Comparison of ENCODE assay signal across 9 cellular contexts in genomic region chr6:151690303-151690702, GRCh38.
A peak's percentile ranks its signal among the peaks of the same experiment; 100 is the strongest.
DNase-seq lines count a peak whose midpoint lies in the region; ATAC-seq and TF ChIP-seq lines count a peak whose summit lies in the region.
"Had no signal": no experiment of that assay in that cellular context is flagged by ENCODE, and none has a peak within 500 bp of the region (broad histone marks: within the 10 kb centered on the region; RNA-seq: fewer than 3 reads in every experiment).

No MANE protein-coding gene starts in this region.

- no peaks in the 10 kb centered on the region for H3K9me3 Mint-ChIP-seq in CD4-positive, alpha-beta T cell
- H3K9me3 Mint-ChIP-seq in chondrocyte (ENCODE audit: low read depth) (no peaks in the 10 kb centered on the region), naive B cell (no peaks in the 10 kb centered on the region)

- no peak overlapping the region for H3K27ac ChIP-seq in CD4-positive, alpha-beta T cell (ENCODE audit: low read depth, low read length)
- no peak overlapping the region for H3K27ac ChIP-seq in neuronal stem cell (replicated peaks; ENCODE audit: low read length)

- no peak overlapping the region for H3K18ac ChIP-seq in neuronal stem cell (ENCODE audit: low read length)

- peak overlapping the region; percentile 82 for H3K4me3 Mint-ChIP-seq in CD4-positive, alpha-beta T cell
- no peak overlapping the region for H3K4me3 Mint-ChIP-seq in chondrocyte (ENCODE audit: unreplicated experiment)
- peak overlapping the region in 7 of 8 donors; percentile 54 to 75 (median 62) for H3K4me3 Mint-ChIP-seq in naive B cell

- H2BK5ac ChIP-seq in neuronal stem cell (ENCODE audit: low read length), result no peak overlapping the region

- no peak overlapping the region for H4K8ac ChIP-seq in neuronal stem cell (ENCODE audit: low read depth, low read length)

- H3K4me2 ChIP-seq in neuronal stem cell (ENCODE audit: insufficient read depth, low read length, poor library complexity, severe bottlenecking), result no peak overlapping the region

- H2BK15ac ChIP-seq in neuronal stem cell (ENCODE audit: low read length), result no peak overlapping the region

- peak; percentile 49 for TF ChIP-seq CTCF in CD4-positive, alpha-beta T cell (IDR thresholded peaks at IDR 0.05)
- peak; percentile 16 for TF ChIP-seq CTCF in chondrocyte (IDR thresholded peaks at IDR 0.05)

- peak; percentile 65 for ATAC-seq in CD4-positive, alpha-beta T cell (ENCODE audit: poor library complexity)
- ATAC-seq in HG02870 (IDR thresholded peaks at IDR 0.05; ENCODE audit: unreplicated experiment) (peak; percentile 37), naive B cell (ENCODE audit: low read depth in 2 of 2) (peak; percentile 32 to 46), GM19351 (IDR thresholded peaks at IDR 0.05; ENCODE audit: unreplicated experiment) (no peak), HG03342 (IDR thresholded peaks at IDR 0.05; ENCODE audit: unreplicated experiment) (no peak)

- H3K14ac ChIP-seq in neuronal stem cell (ENCODE audit: low read length), result no peak overlapping the region

- no peaks in the 10 kb centered on the region for H3K36me3 ChIP-seq in neuronal stem cell (replicated peaks in 1 of 2; ENCODE audit: control insufficient read depth in 2 of 2, insufficient read depth in 2 of 2, low read length in 2 of 2)

- H3K4me1 ChIP-seq in neuronal stem cell (ENCODE audit: control insufficient read depth in 2 of 2, insufficient read depth in 1 of 2, low read depth in 1 of 2, low read length in 2 of 2), result peaks cover 0 to 2% of the 10 kb centered on the region in 2 donors

- H3K9me3 ChIP-seq in CD4-positive, alpha-beta T cell (ENCODE audit: control insufficient read depth, low read length), result no peaks in the 10 kb centered on the region
- H3K9me3 ChIP-seq in neuronal stem cell (replicated peaks in 1 of 2; ENCODE audit: control insufficient read depth in 2 of 2, insufficient read depth in 1 of 2, low read depth in 1 of 2, low read length in 2 of 2), result no peaks in the 10 kb centered on the region

- H3K4me1 Mint-ChIP-seq in CD4-positive, alpha-beta T cell (ENCODE audit: low read depth), result peaks cover 28% of the 10 kb centered on the region
- no peaks in the 10 kb centered on the region for H3K4me1 Mint-ChIP-seq in chondrocyte (ENCODE audit: low read depth)
- H3K4me1 Mint-ChIP-seq in naive B cell, result peaks cover 4 to 22% (median 20%) of the 10 kb centered on the region in 3 donors

- no peak overlapping the region for H2AFZ ChIP-seq in neuronal stem cell (ENCODE audit: low read length)

- H3K9ac ChIP-seq in neuronal stem cell (ENCODE audit: low read depth, low read length, poor library complexity), result no peak overlapping the region

- H3K27me3 Mint-ChIP-seq in CD4-positive, alpha-beta T cell, result no peaks in the 10 kb centered on the region
- H3K27me3 Mint-ChIP-seq in chondrocyte (ENCODE audit: low read depth) (peaks cover 5% of the 10 kb centered on the region), naive B cell (no peaks in the 10 kb centered on the region)

- no peak overlapping the region for H2AK5ac ChIP-seq in neuronal stem cell (ENCODE audit: low read depth, low read length)

- intact Hi-C loops in CD4-positive, alpha-beta T cell (cut with DNase I, micrococcal nuclease), result loop anchor here (1.0 to 5.0 kb wide), 3 partner anchors 77 to 434 kb away; no protein-coding TSS in a partner anchor

- no peak overlapping the region for H3K4me3 ChIP-seq in neuronal stem cell (ENCODE audit: low read length in 2 of 2)

- H4K91ac ChIP-seq in neuronal stem cell (ENCODE audit: low read depth, low read length, poor library complexity), result no peak overlapping the region

- DNase-seq in CD4-positive, alpha-beta T cell, result no peak
- DNase-seq in chondrocyte (ENCODE audit: low spot score) (no peak), naive B cell (peak; percentile 7), NCI-H69 (lab: John Stamatoyannopoulos, UW) (no peak), neuronal stem cell (ENCODE audit: low spot score) (no peak)
- DNase-seq: kidney glomerular epithelial cell had no signal

- no peak overlapping the region for H3K4ac ChIP-seq in neuronal stem cell (ENCODE audit: low read length)

- H3K23ac ChIP-seq in neuronal stem cell (ENCODE audit: low read depth, low read length, poor library complexity), result no peak overlapping the region

- H3K36me3 Mint-ChIP-seq in CD4-positive, alpha-beta T cell (ENCODE audit: low read depth), result no peaks in the 10 kb centered on the region
- no peaks in the 10 kb centered on the region for H3K36me3 Mint-ChIP-seq in chondrocyte (ENCODE audit: low read depth)
- H3K36me3 Mint-ChIP-seq in naive B cell, result no peaks in the 10 kb centered on the region

- no peaks in the 10 kb centered on the region for H3K79me1 ChIP-seq in neuronal stem cell (ENCODE audit: low read depth, low read length)

- no peak overlapping the region for H2BK120ac ChIP-seq in neuronal stem cell (ENCODE audit: low read depth, low read length)

- H3K27ac Mint-ChIP-seq in CD4-positive, alpha-beta T cell, result peak overlapping the region; percentile 89
- no peak overlapping the region for H3K27ac Mint-ChIP-seq in chondrocyte (ENCODE audit: unreplicated experiment)
- H3K27ac Mint-ChIP-seq in naive B cell, result peak overlapping the region; percentile 9 to 86 (median 72)

- CTCF ChIA-PET in CD4-positive, alpha-beta T cell (lab: Charles Lee), result interaction anchor here (0.7 to 1.5 kb wide), 3 partner anchors 9 to 434 kb away, joined by 3 to 4 read pairs (median 3); no protein-coding TSS in a partner anchor

- no CpG with 5 or more reads among the region's 4 CpGs for WGBS in neuronal stem cell (ENCODE audit: extremely low coverage in 2 of 2, insufficient read length in 2 of 2, insufficient replicate concordance in 1 of 2), 2 donors

- H2BK12ac ChIP-seq in neuronal stem cell (ENCODE audit: low read length), result no peak overlapping the region

- POLR2A ChIA-PET in CD4-positive, alpha-beta T cell (lab: Charles Lee), result interaction anchor here (0.6 to 1.6 kb wide), 14 partner anchors 9 to 586 kb away, joined by 3 to 9 read pairs (median 4); no protein-coding TSS in a partner anchor

- H3K27me3 ChIP-seq in CD4-positive, alpha-beta T cell (ENCODE audit: control insufficient read depth, insufficient read depth, low read length), result no peaks in the 10 kb centered on the region
- peaks cover 0 to 5% (median 0%) of the 10 kb centered on the region in 3 experiments for H3K27me3 ChIP-seq in neuronal stem cell (ENCODE audit: control insufficient read depth in 3 of 3, insufficient read depth in 3 of 3, low read depth in 1 of 3, low read length in 3 of 3)

Comparison
In these comparisons a context has a peak if more than half of its experiments do, and no peak if none do; other contexts are left out.
1. ATAC-seq: peak in CD4-positive, alpha-beta T cell (single experiment), HG02870 (single experiment) and naive B cell (2 of 2); none in GM19351 (single experiment) and HG03342 (single experiment).